In genomic region chr4:142845293-142846070, GRCh38 we compare ENCODE assay signal across 8 cellular contexts. TPM values are rescaled to one million over a fixed set of nuclear protein-coding genes. Genes with fewer than 3 reads are reported as not detected.
DNase-seq lines count a peak whose midpoint lies in the region; ATAC-seq and TF ChIP-seq lines count a peak whose summit lies in the region.

No MANE protein-coding gene starts in this region.

- H3K9ac ChIP-seq in mucosa of stomach (ENCODE audit: low read length) = peak overlapping the region; percentile 48

- no peaks in the 10 kb centered on the region for H4K20me1 ChIP-seq in OCI-LY7 (ENCODE audit: insufficient read depth, low read length)

- TF ChIP-seq POLR2A in transverse colon (IDR thresholded peaks at IDR 0.05) = no peak

- CTCF ChIA-PET in GM10248 (lab: Yijun Ruan, JAX) = interaction anchor here (1.5 kb wide), 1 partner anchor 10 kb away, joined by 4 read pairs; no protein-coding TSS in a partner anchor
- CTCF ChIA-PET in OCI-LY7 (lab: Charles Lee; ENCODE audit: unreplicated experiment) = no interaction called here

- H3K27ac Mint-ChIP-seq in dendritic cell treated with granulocyte-macrophage colony-stimulating factor and Interleukin-4, amounts not matched to agents 40 ng/mL and 50 ng/mL, for 4 days = no peak overlapping the region

- H3K9me3 Mint-ChIP-seq in dendritic cell treated with granulocyte-macrophage colony-stimulating factor and Interleukin-4, amounts not matched to agents 40 ng/mL and 50 ng/mL, for 4 days = no peaks in the 10 kb centered on the region

- BruUV-seq in OCI-LY7 (replicated peaks; lab: Mats Ljungman, UMichigan) = no TSS peak

- no peak for ATAC-seq in GM21423 (IDR thresholded peaks at IDR 0.05; ENCODE audit: unreplicated experiment)
- no peak for ATAC-seq in HG02610 (IDR thresholded peaks at IDR 0.05; ENCODE audit: unreplicated experiment)

- H3K27ac ChIP-seq in SJSA1 (no peak overlapping the region), transverse colon (peak overlapping the region; percentile 53 to 67 (median 56)), OCI-LY7 (ENCODE audit: low read depth, low read length, poor library complexity, severe bottlenecking) (no peak overlapping the region)

- WGBS in transverse colon (ENCODE audit: low coverage in 1 of 2), 2 donors = 7% methylated on average over 41 of the region's 41 CpGs; no CpG with 5 or more reads in 1 of the 2 donors

- H3K4me3 Mint-ChIP-seq in dendritic cell treated with granulocyte-macrophage colony-stimulating factor and Interleukin-4, amounts not matched to agents 40 ng/mL and 50 ng/mL, for 4 days = peak overlapping the region; percentile 75

- peaks cover 47% of the 10 kb centered on the region for H3K27me3 Mint-ChIP-seq in dendritic cell treated with granulocyte-macrophage colony-stimulating factor and Interleukin-4, amounts not matched to agents 40 ng/mL and 50 ng/mL, for 4 days

- H3K4me3 ChIP-seq in SJSA1 (peak overlapping the region; percentile 19; the same call in 1 of the 2 replicates), mucosa of stomach (ENCODE audit: low read length) (peak overlapping the region; percentile 7), transverse colon (peak overlapping the region; percentile 7 to 61 (median 56)), OCI-LY7 (ENCODE audit: low read depth, low read length, poor library complexity, severe bottlenecking) (no peak overlapping the region)

- no peak overlapping the region for H2AFZ ChIP-seq in OCI-LY7 (ENCODE audit: low read length)

- H3K36me3 ChIP-seq in SJSA1 = no peaks in the 10 kb centered on the region
- H3K36me3 ChIP-seq in mucosa of stomach (ENCODE audit: control insufficient read depth, insufficient read depth, low read length) = no peaks in the 10 kb centered on the region
- no peaks in the 10 kb centered on the region for H3K36me3 ChIP-seq in transverse colon
- H3K36me3 ChIP-seq in OCI-LY7 (ENCODE audit: insufficient read depth, low read length) = no peaks in the 10 kb centered on the region

- no peak overlapping the region for H3K4me2 ChIP-seq in OCI-LY7 (ENCODE audit: low read length)

- in situ Hi-C loops in transverse colon (cut with MboI; ENCODE audit: low pct_ligation_motif_present in 1 of 4, low pct_unique_long_range_greater_than_20kb in 1 of 4, low sequenced_read_pairs in 3 of 4) = loop anchor here in 3 of 4 donors (10.0 to 25.0 kb wide), 4 partner anchors 501 to 721 kb away; no protein-coding TSS in a partner anchor

- TF ChIP-seq CTCF in GM10248 (IDR thresholded peaks at IDR 0.05; ENCODE audit: control extremely low read depth, extremely low read depth, low read depth, missing control alignments) = no peak
- TF ChIP-seq CTCF in transverse colon (IDR thresholded peaks at IDR 0.05) = no peak
- TF ChIP-seq CTCF in OCI-LY7 (conservative IDR thresholded peaks at IDR 0.05; ENCODE audit: low read length) = no peak

- H3K9me3 ChIP-seq in SJSA1 (replicated peaks) = no peaks in the 10 kb centered on the region
- no peaks in the 10 kb centered on the region for H3K9me3 ChIP-seq in mucosa of stomach (ENCODE audit: control insufficient read depth, low read length)
- no peaks in the 10 kb centered on the region for H3K9me3 ChIP-seq in transverse colon
- no peaks in the 10 kb centered on the region for H3K9me3 ChIP-seq in OCI-LY7 (ENCODE audit: low read length)

- no peaks in the 10 kb centered on the region for H3K9me2 ChIP-seq in OCI-LY7 (ENCODE audit: insufficient read depth, low read length)

- H3K4me1 Mint-ChIP-seq in dendritic cell treated with granulocyte-macrophage colony-stimulating factor and Interleukin-4, amounts not matched to agents 40 ng/mL and 50 ng/mL, for 4 days (ENCODE audit: low read depth) = peaks cover 22% of the 10 kb centered on the region

- H3K27me3 ChIP-seq in SJSA1 (replicated peaks) (peaks cover 52% of the 10 kb centered on the region), mucosa of stomach (ENCODE audit: control insufficient read depth, insufficient read depth, low read length) (peaks cover 30% of the 10 kb centered on the region), transverse colon (peaks cover 10% of the 10 kb centered on the region)

- no peaks in the 10 kb centered on the region for H3K79me2 ChIP-seq in OCI-LY7 (ENCODE audit: insufficient read depth, low read depth, low read length)

- POLR2A ChIA-PET in GM10248 (lab: Yijun Ruan, JAX) (no interaction called here), OCI-LY7 (lab: Charles Lee) (no interaction called here)

- intact Hi-C loops in dendritic cell treated with granulocyte-macrophage colony-stimulating factor and Interleukin-4, amounts not matched to agents 40 ng/mL and 50 ng/mL, for 4 days (cut with micrococcal nuclease) = no loop called here
- intact Hi-C loops in transverse colon (cut with DNase I; ENCODE audit: low total_unique reads) (no loop called here), OCI-LY7 (cut with micrococcal nuclease; ENCODE audit: unreplicated experiment) (loop anchor here (10.0 kb wide), 2 partner anchors 491 to 721 kb away; no protein-coding TSS in a partner anchor)

- no peaks in the 10 kb centered on the region for H3K36me3 Mint-ChIP-seq in dendritic cell treated with granulocyte-macrophage colony-stimulating factor and Interleukin-4, amounts not matched to agents 40 ng/mL and 50 ng/mL, for 4 days (ENCODE audit: low read depth)

- no peak for TF ChIP-seq EP300 in transverse colon (IDR thresholded peaks at IDR 0.05; ENCODE audit: low read depth)

- peaks cover 7% of the 10 kb centered on the region; the same call in 1 of the 2 replicates for H3K4me1 ChIP-seq in SJSA1 (replicated peaks)
- H3K4me1 ChIP-seq in mucosa of stomach (ENCODE audit: control insufficient read depth, insufficient read depth, low read length) = peaks cover 13% of the 10 kb centered on the region
- H3K4me1 ChIP-seq in transverse colon = peaks cover 3 to 18% (median 16%) of the 10 kb centered on the region in 4 donors
- H3K4me1 ChIP-seq in OCI-LY7 (ENCODE audit: insufficient read depth, low read length, poor library complexity, severe bottlenecking) = no peaks in the 10 kb centered on the region

- DNase-seq in GM10248 (ENCODE audit: extremely low spot score) (peak; percentile 5), SJSA1 (ENCODE audit: low read depth in 1 of 2, low spot score in 2 of 2) (no peak), transverse colon (peak; percentile 13), OCI-LY7 (ENCODE audit: low spot score) (no peak)

RNA-seq across cellular contexts. Expression of gene INPP4B, which starts 0.6 kb away (rescaled TPM):
- 0.69 and 3.4 TPM in 2 replicates for total RNA-seq in SJSA1 (2014; rRNA removed; shearing (Covaris generic))
- total RNA-seq in transverse colon (10 to 100 TPM; 18.3 to 33.8 (median 31.4) TPM), OCI-LY7 (2022) (not detected in 2 replicates)
- not detected in 2 replicates for total RNA-seq in OCI-LY7 (2014; rRNA removed; shearing (Covaris generic))

Comparison
In these comparisons a context has a peak if more than half of its experiments do, and no peak if none do; other contexts are left out.
1. DNase-seq: peak in GM10248 (single experiment) and transverse colon (single experiment); none in SJSA1 (0 of 2) and OCI-LY7 (single experiment).
2. H3K27ac ChIP-seq: peak in transverse colon (4 of 4); none in SJSA1 (single experiment) and OCI-LY7 (single experiment).